ENCODE assay signal across 23 cellular contexts in the genomic region with DNA sequence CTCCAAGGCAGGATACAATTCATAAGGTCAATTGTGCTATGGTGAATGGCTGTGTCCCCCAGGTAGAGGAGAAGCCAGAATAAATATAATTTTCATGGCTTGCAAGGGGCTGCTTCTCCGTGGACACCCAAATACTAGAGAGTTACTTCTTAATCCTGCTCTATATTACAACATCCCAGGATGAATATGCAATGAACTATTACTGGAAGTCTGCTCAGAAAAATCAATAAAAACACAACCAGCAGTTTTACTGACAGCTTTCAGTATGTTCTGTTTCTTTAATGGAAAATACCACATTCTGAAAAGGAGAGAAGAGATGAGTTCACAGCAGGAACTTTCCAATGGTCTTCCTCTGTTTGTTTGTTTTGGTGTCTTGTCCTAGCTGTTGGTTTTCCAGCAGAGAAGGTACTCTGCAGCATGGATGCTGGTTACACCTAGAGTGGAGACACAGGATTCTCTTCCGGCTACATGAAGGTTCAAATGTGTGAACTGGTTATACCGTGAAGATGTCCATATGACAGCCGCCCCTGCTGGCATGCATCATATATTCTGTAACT.
"Had no signal": no experiment of that assay in that cellular context is flagged by ENCODE, and none has a peak within 500 bp of the region (broad histone marks: within the 10 kb centered on the region; RNA-seq: fewer than 3 reads in every experiment).

No MANE protein-coding gene starts in this region.

- DNase-seq: activated CD4-positive, alpha-beta T cell treated with anti-CD3 and anti-CD28 coated beads, Interleukin-2, amount 10 ng/mL, durations not matched to agents 24 days and 14 days; activated CD4-positive, alpha-beta T cell treated with anti-CD3 and anti-CD28 coated beads, Interleukin-2, amount 50 U/mL, for 48 hours; activated CD4-positive, CD25-positive, alpha-beta regulatory T cell treated with anti-CD3 and anti-CD28 coated beads, Interleukin-2, amount 50 U/mL, for 72 hours; activated CD8-positive, alpha-beta memory T cell treated with anti-CD3 and anti-CD28 coated beads, Interleukin-2, amount 10 ng/mL, durations not matched to agents 7 days and 5 days; activated effector memory CD4-positive, alpha-beta T cell treated with Interleukin-2 at 50 U/mL for 16 hours; activated naive CD4-positive, alpha-beta T cell; activated T-cell treated with anti-CD3 and anti-CD28 coated beads, Interleukin-2, amount 50 U/mL, for 24 hours; aorta; Kasumi-1; KBM-7; NCI-H1048; NCI-H1694; NCI-H2029; NCI-H446 treated with DMSO at 0.1 percent for 48 hours; NCI-H524 treated with DMSO at 0.1 percent for 48 hours; NCI-H82; Peyer's patch; Right ventricle myocardium superior; SJCRH30; SW 1271 had no signal

- H3K4me3 ChIP-seq: Peyer's patch, SJCRH30 had no signal

- H3K9me3 ChIP-seq: Peyer's patch, SJCRH30 had no signal

- ATAC-seq: activated CD8-positive, alpha-beta memory T cell treated with anti-CD3 and anti-CD28 coated beads, Interleukin-2, amount 10 ng/mL, durations not matched to agents 7 days and 5 days; SK-N-SH treated with all-trans-retinoic acid at 6 μM for 48 hours; WTC11 had no signal

- H3K27ac ChIP-seq: Peyer's patch, RWPE1, SJCRH30 had no signal

- H3K36me3 ChIP-seq: Peyer's patch, SJCRH30 had no signal

- H3K27me3 ChIP-seq: Peyer's patch, SJCRH30 had no signal

- H3K4me1 ChIP-seq: Peyer's patch had no signal
